8 cellular contexts compared by ENCODE assay signal in the genomic region with DNA sequence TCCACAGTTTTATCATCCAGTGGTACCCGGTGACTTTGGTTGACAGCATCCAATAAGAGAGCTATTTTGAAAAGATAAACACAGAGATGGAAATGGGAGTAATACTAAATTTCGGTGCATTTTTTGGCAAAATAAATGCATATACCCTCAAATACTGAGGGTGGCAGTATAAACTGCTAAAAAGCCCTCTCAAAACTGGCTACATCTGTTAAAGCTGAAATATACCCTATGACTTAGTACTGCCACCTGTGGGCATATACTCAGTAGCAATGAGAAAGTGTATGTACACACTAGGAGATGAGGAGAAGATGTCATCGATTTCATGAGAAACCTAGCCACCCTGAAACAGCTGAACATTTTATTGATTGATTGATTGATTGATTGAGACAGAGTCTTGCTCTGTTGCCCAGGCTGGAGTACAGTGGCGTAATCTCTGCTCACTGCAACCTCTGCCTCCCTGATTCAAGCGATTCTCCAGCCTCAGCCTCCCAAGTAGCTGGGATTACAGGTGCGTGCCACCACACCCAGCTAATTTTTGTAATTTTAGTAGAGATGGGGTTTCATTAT. TPM values are rescaled to one million over a fixed set of nuclear protein-coding genes. Genes with fewer than 3 reads are reported as not detected.
A peak's percentile ranks its signal among the peaks of the same experiment; 100 is the strongest.
DNase-seq lines count a peak whose midpoint lies in the region; ATAC-seq, FAIRE-seq and TF ChIP-seq lines count a peak whose summit lies in the region.

No MANE protein-coding gene starts in this region.

- POLR2A ChIA-PET in WTC11 (lab: Charles Lee) = no interaction called here

- H4K20me1 ChIP-seq in Loucy (ENCODE audit: insufficient read depth, low read length, poor library complexity, severe bottlenecking) (no peaks in the 10 kb centered on the region), keratinocyte (ENCODE audit: control insufficient read depth, extremely low read depth, insufficient read depth, low read length) (no peaks in the 10 kb centered on the region)

- peak; percentile 74 to 78 for DNase-seq in AML-193 (lab: John Stamatoyannopoulos, UW)
- peak; percentile 57 for DNase-seq in GM13977 (ENCODE audit: low spot score)
- DNase-seq in WTC11 (ENCODE audit: low spot score) = no peak
- DNase-seq in keratinocyte (ENCODE audit: low read depth, low spot score) = no peak
- no peak for DNase-seq in hypothalamus (lab: John Stamatoyannopoulos, UW)
- DNase-seq in NCI-H128 (lab: John Stamatoyannopoulos, UW; ENCODE audit: unreplicated experiment) = no peak

- in situ Hi-C loops in GM13977 (cut with MboI; ENCODE audit: low pct_unique_long_range_greater_than_20kb, low sequenced_read_pairs, unreplicated experiment) = no loop called here

- H3K4me1 ChIP-seq in Loucy (ENCODE audit: insufficient read depth, low read length, poor library complexity, severe bottlenecking) (no peaks in the 10 kb centered on the region), keratinocyte (ENCODE audit: control insufficient read depth, extremely low read depth, insufficient read depth, low read length) (no peaks in the 10 kb centered on the region)

- H3K36me3 Mint-ChIP-seq in WTC11 = no peaks in the 10 kb centered on the region

- H3K27ac Mint-ChIP-seq in WTC11 = no peak overlapping the region

- no peaks in the 10 kb centered on the region for H3K36me3 ChIP-seq in Loucy (ENCODE audit: insufficient read depth, low read length)
- no peaks in the 10 kb centered on the region for H3K36me3 ChIP-seq in keratinocyte (ENCODE audit: control insufficient read depth in 2 of 2, extremely low read depth in 1 of 2, insufficient read depth in 2 of 2, low read length in 2 of 2)

- no peaks in the 10 kb centered on the region for H3K4me1 Mint-ChIP-seq in WTC11

- H3K27me3 Mint-ChIP-seq in WTC11 (ENCODE audit: low read depth) = peaks cover 2% of the 10 kb centered on the region; the same call in 1 of the 2 replicates

- ATAC-seq in WTC11 = peak; percentile 72
- ATAC-seq in GM19324 (IDR thresholded peaks at IDR 0.05; ENCODE audit: low FRiP score, unreplicated experiment) = no peak

- H2AFZ ChIP-seq in Loucy (ENCODE audit: low read length) (peak overlapping the region; percentile 77), keratinocyte (ENCODE audit: control insufficient read depth, low read length) (no peak overlapping the region)

- FAIRE-seq in keratinocyte (lab: Jason Lieb, UNC) = no peak

- no peak overlapping the region for H3K27ac ChIP-seq in keratinocyte (ENCODE audit: control insufficient read depth, insufficient read depth, low read length)

- peaks cover 5% of the 10 kb centered on the region; the same call in 1 of the 2 replicates for H3K9me3 Mint-ChIP-seq in WTC11

- H3K79me2 ChIP-seq in Loucy (ENCODE audit: insufficient read depth, low read length) = no peaks in the 10 kb centered on the region
- H3K79me2 ChIP-seq in keratinocyte (ENCODE audit: control insufficient read depth, insufficient read depth, low read length) = no peaks in the 10 kb centered on the region

- H3K9me3 ChIP-seq in Loucy (ENCODE audit: insufficient read depth, low read depth, low read length) (no peaks in the 10 kb centered on the region), keratinocyte (ENCODE audit: control insufficient read depth, low read depth, low read length) (no peaks in the 10 kb centered on the region)

- H3K4me2 ChIP-seq in Loucy (ENCODE audit: low read depth, low read length, poor library complexity, severe bottlenecking) (no peak overlapping the region), keratinocyte (ENCODE audit: control insufficient read depth, extremely low read depth, insufficient read depth, low read depth, low read length) (no peak overlapping the region)

- H3K9me1 ChIP-seq in keratinocyte (ENCODE audit: control insufficient read depth, extremely low read depth, insufficient read depth, low read length) = no peaks in the 10 kb centered on the region

- H3K4me3 ChIP-seq in Loucy (ENCODE audit: low read length, poor library complexity, severe bottlenecking) (no peak overlapping the region), keratinocyte (ENCODE audit: control insufficient read depth in 2 of 3, extremely low read depth in 1 of 3, insufficient read depth in 2 of 3, low read depth in 1 of 3, low read length in 3 of 3) (no peak overlapping the region)

- no peaks in the 10 kb centered on the region for H3K27me3 ChIP-seq in Loucy (ENCODE audit: insufficient read depth, low read length, poor library complexity, severe bottlenecking)
- H3K27me3 ChIP-seq in keratinocyte (ENCODE audit: control insufficient read depth, extremely low read depth, insufficient read depth, low read length) = no peaks in the 10 kb centered on the region

- CTCF ChIA-PET in WTC11 (lab: Charles Lee) = interaction anchor here (0.5 to 1.7 kb wide), 10 partner anchors 9 to 171 kb away, joined by 3 to 5 read pairs (median 3); partner anchors contain the start of genes LYAR and ZBTB49

- H3K9ac ChIP-seq in Loucy (ENCODE audit: low read depth, low read length, poor library complexity, severe bottlenecking) (peak overlapping the region; percentile 40), keratinocyte (ENCODE audit: control insufficient read depth, extremely low read depth, insufficient read depth, low read length) (no peak overlapping the region)

- TF ChIP-seq CTCF in GM13977 (IDR thresholded peaks at IDR 0.05; ENCODE audit: extremely low read depth, insufficient read depth, missing control alignments) = peak; percentile 31
- TF ChIP-seq CTCF in Loucy (conservative IDR thresholded peaks at IDR 0.05; ENCODE audit: low read length) = peak; percentile 92
- no peak for TF ChIP-seq CTCF in WTC11 (IDR thresholded peaks at IDR 0.05)
- TF ChIP-seq CTCF in keratinocyte (optimal IDR thresholded peaks at IDR 0.05 in 1 of 3, IDR thresholded peaks at IDR 0.05 in 1 of 3, conservative IDR thresholded peaks at IDR 0.05 in 1 of 3; ENCODE audit: extremely low read depth in 1 of 3, insufficient read depth in 2 of 3, low read length in 3 of 3) = peak in 2 of 3 experiments; percentile 16 to 62

- H3F3A ChIP-seq in Loucy (ENCODE audit: low read depth) = no peaks in the 10 kb centered on the region

- no peak overlapping the region for H3K4me3 Mint-ChIP-seq in WTC11

- dilution Hi-C loops in keratinocyte (cut with MboI; ENCODE audit: extremely low pct_ligation_motif_present, low sequenced_read_pairs) = no loop called here

- no peaks in the 10 kb centered on the region for H3K9me2 ChIP-seq in Loucy (replicated peaks; ENCODE audit: low read depth, low read length)

TF ChIP-seq in WTC11, 78 proteins besides CTCF, POLR2A, EP300 and RAD21:
- no peak for TF ChIP-seq ZNF416 (CRISPR knock-in tag; IDR thresholded peaks at IDR 0.05)

RNA-seq across cellular contexts. Expression of gene TMEM128, which starts 12.2 kb away (rescaled TPM):
- total RNA-seq in WTC11 (2021) = 21.1 to 26.5 TPM (median 25.4 TPM) in 3 replicates
- polyA plus RNA-seq in keratinocyte = 23.4 to 32.7 TPM (median 23.9 TPM) in 3 replicates
- 1.9 TPM for polyA plus RNA-seq in keratinocyte (2011; ENCODE audit: low read depth)
- 19.1 and 30.2 TPM in 2 replicates for polyA plus RNA-seq in keratinocyte (2011; cell fraction: cytosol; rRNA removed)
- 21.2 and 24.7 TPM in 2 replicates for polyA plus RNA-seq in keratinocyte (2011; cell fraction: nucleus; rRNA removed)
- polyA plus RNA-seq in keratinocyte (2012; ENCODE audit: low replicate concordance) = 15.1 and 20.9 TPM in 2 replicates
- 3.2 to 14.0 TPM (median 12.6 TPM) in 3 replicates for polyA minus RNA-seq in keratinocyte
- 9.6 TPM for polyA minus RNA-seq in keratinocyte (2011; cell fraction: cytosol; rRNA and poly(A)+ RNA removed)
- polyA minus RNA-seq in keratinocyte (2011; cell fraction: nucleus; rRNA and poly(A)+ RNA removed) = 5.3 and 10.2 TPM in 2 replicates

RNA-seq across cellular contexts. Expression of gene LYAR, which starts 29.7 kb away (rescaled TPM):
- total RNA-seq in WTC11 (2021) = 32.1 to 36.8 TPM (median 34.1 TPM) in 3 replicates
- 6.7 to 21.5 TPM (median 19.8 TPM) in 3 replicates for polyA plus RNA-seq in keratinocyte
- 29.4 TPM for polyA plus RNA-seq in keratinocyte (2011; ENCODE audit: low read depth)
- polyA plus RNA-seq in keratinocyte (2011; cell fraction: cytosol; rRNA removed) = 12.1 and 14.5 TPM in 2 replicates
- 8.5 and 14.1 TPM in 2 replicates for polyA plus RNA-seq in keratinocyte (2011; cell fraction: nucleus; rRNA removed)
- 22.8 and 35.2 TPM in 2 replicates for polyA plus RNA-seq in keratinocyte (2012; ENCODE audit: low replicate concordance)
- 0.30 to 6.2 TPM (median 1.1 TPM) in 3 replicates for polyA minus RNA-seq in keratinocyte
- 7.1 TPM for polyA minus RNA-seq in keratinocyte (2011; cell fraction: cytosol; rRNA and poly(A)+ RNA removed)
- 2.1 and 5.0 TPM in 2 replicates for polyA minus RNA-seq in keratinocyte (2011; cell fraction: nucleus; rRNA and poly(A)+ RNA removed)

RNA-seq across cellular contexts. Expression of gene ZBTB49, which starts 29.8 kb away (rescaled TPM):
- 4.4 to 7.4 TPM (median 5.6 TPM) in 3 replicates for total RNA-seq in WTC11 (2021)
- polyA plus RNA-seq in keratinocyte = 2.1 to 4.2 TPM (median 3.8 TPM) in 3 replicates
- 12.5 TPM for polyA plus RNA-seq in keratinocyte (2011; ENCODE audit: low read depth)
- 1.5 and 2.4 TPM in 2 replicates for polyA plus RNA-seq in keratinocyte (2011; cell fraction: cytosol; rRNA removed)
- polyA plus RNA-seq in keratinocyte (2011; cell fraction: nucleus; rRNA removed) = 10.2 and 10.8 TPM in 2 replicates
- 1.9 and 2.5 TPM in 2 replicates for polyA plus RNA-seq in keratinocyte (2012; ENCODE audit: low replicate concordance)
- 2.2 to 6.4 TPM (median 4.4 TPM) in 3 replicates for polyA minus RNA-seq in keratinocyte
- polyA minus RNA-seq in keratinocyte (2011; cell fraction: cytosol; rRNA and poly(A)+ RNA removed) = 2.9 TPM
- 3.3 and 4.0 TPM in 2 replicates for polyA minus RNA-seq in keratinocyte (2011; cell fraction: nucleus; rRNA and poly(A)+ RNA removed)

RNA-seq across cellular contexts. Expression of gene OTOP1, which starts 33.5 kb away (rescaled TPM):
- total RNA-seq in WTC11 (2021) = not detected in 3 replicates
- not detected in 3 replicates for polyA plus RNA-seq in keratinocyte
- polyA plus RNA-seq in keratinocyte (2011; ENCODE audit: low read depth) = not detected
- polyA plus RNA-seq in keratinocyte (2011; cell fraction: cytosol; rRNA removed) = not detected in 2 replicates
- not detected in 2 replicates for polyA plus RNA-seq in keratinocyte (2011; cell fraction: nucleus; rRNA removed)
- not detected in 2 replicates for polyA plus RNA-seq in keratinocyte (2012; ENCODE audit: low replicate concordance)
- polyA minus RNA-seq in keratinocyte = 0.10 TPM in 1 of 3 replicates, not detected in the others
- not detected for polyA minus RNA-seq in keratinocyte (2011; cell fraction: cytosol; rRNA and poly(A)+ RNA removed)
- not detected in 2 replicates for polyA minus RNA-seq in keratinocyte (2011; cell fraction: nucleus; rRNA and poly(A)+ RNA removed)

Comparison
In these comparisons a context has a peak if more than half of its experiments do, and no peak if none do; other contexts are left out.
1. DNase-seq: peak in AML-193 (2 of 2) and GM13977 (single experiment); none in WTC11 (single experiment), keratinocyte (single experiment), hypothalamus (0 of 51) and NCI-H128 (single experiment).